1 cellular context compared by ENCODE assay signal in the genomic region with DNA sequence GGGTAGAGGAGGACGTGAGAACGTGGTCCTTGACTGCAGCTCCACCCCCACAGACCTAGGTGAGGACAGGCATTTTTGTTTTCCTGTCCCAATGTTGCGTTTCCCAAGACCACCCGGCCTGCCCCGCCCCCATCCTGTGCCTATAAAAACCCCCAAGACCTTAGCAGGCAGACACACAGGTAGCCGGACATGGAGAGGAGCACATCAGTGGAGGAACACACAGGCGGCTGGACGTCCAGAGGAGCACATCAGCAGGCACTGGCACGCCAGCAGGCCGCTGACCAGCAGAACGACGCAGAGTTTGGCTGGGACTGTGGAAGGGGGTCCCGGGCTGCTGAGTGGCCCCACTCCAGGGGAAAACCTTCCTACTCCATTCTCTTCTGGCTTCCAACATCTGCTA.
TF ChIP-seq lines count a peak whose summit lies in the region.

No MANE protein-coding gene starts in this region.

TF ChIP-seq in H1, 55 proteins besides CTCF, POLR2A, EP300 and RAD21:
- TF ChIP-seq CHD1 (IDR thresholded peaks at IDR 0.05; ENCODE audit: low read depth, low read length) (no peak), JUND (IDR thresholded peaks at IDR 0.05; ENCODE audit: low read length) (no peak), CBX8 (IDR thresholded peaks at IDR 0.05; ENCODE audit: borderline replicate concordance, low read depth, low read length) (no peak), TCF12 (IDR thresholded peaks at IDR 0.05; ENCODE audit: low read depth, low read length) (no peak)
